7 cellular contexts compared by ENCODE assay signal in the genomic region with DNA sequence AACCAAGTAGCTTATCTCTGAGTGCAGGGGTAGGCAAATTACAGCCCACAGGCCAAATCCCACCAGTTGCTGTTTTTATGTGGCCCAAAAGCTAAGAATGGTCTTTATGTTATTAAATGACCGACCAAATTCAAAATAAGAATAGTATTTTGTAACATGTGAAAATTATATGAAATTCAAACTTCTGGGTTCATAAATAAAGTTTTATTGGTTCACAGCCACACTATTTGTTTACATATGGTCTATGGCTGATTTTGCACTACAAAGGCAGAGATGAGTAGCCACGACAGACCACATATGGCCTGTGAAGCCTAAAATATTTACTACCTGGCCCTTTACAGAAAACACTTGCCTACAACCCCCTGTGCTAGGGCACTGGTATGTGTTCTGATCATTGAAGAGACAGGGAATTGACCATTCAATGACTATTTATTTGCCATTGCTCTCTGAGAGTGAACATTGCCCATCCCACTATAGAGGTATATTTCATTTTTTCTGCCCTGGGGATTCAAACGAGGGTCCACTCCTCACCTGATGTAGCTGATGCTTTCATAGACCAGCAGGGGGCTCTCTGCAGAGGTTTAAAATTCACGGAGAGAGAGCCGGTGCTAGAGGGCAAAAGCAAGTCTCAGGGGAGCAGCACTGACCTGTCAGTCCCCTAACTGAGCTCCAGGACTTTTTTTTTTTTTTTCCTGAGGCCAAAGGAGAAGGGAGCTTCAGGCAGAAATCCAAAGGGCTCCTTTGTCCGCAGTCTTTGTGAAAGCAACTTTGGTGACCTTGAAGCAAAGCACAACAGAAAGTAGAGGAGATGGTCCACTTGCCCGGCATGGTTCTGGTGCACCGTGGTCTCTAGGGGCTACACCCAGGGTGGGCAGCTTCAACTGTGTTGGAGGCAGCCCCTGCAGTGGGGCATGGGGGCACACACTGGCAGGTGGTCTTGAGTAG. TPM values are rescaled to one million over a fixed set of nuclear protein-coding genes. Genes with fewer than 3 reads are reported as not detected.
DNase-seq lines count a peak whose midpoint lies in the region; ATAC-seq, FAIRE-seq and TF ChIP-seq lines count a peak whose summit lies in the region.

No MANE protein-coding gene starts in this region.

- H3K9ac ChIP-seq in kidney (ENCODE audit: low read length in 2 of 2): no peak overlapping the region

- TF ChIP-seq CTCF in LNCAP (IDR thresholded peaks at IDR 0.05) (peak; percentile 81), kidney (IDR thresholded peaks at IDR 0.05; ENCODE audit: borderline replicate concordance, extremely low read depth, insufficient read depth) (peak; percentile 54)

- intact Hi-C loops in kidney (cut with DNase I): no loop called here

- DNase-seq in ELR (ENCODE audit: low read depth): peak; percentile 59
- peak; percentile 2 for DNase-seq in SHP77 treated with DMSO at 0.1 percent for 48 hours (lab: John Stamatoyannopoulos, UW)
- peak; percentile 49 for DNase-seq in astrocyte of the hippocampus (ENCODE audit: low read depth, low spot score)
- no peak for DNase-seq in kidney
- peak; percentile 16 for DNase-seq in stimulated activated naive CD8-positive, alpha-beta T cell treated with anti-CD3 and anti-CD28 coated beads, Interleukin-15, Interleukin-2, amounts not matched to agents 100 U/mL and 50 U/mL, for 24 hours
- no peak for DNase-seq in NK-92 treated with Interleukin-12 subunit alpha and Interleukin-12 subunit beta, amount 100 ng/mL, for 24 hours (lab: John Stamatoyannopoulos, UW)

- ATAC-seq in stimulated activated naive CD8-positive, alpha-beta T cell treated with anti-CD3 and anti-CD28 coated beads, Interleukin-15, Interleukin-2, amounts not matched to agents 100 U/mL and 50 U/mL, for 24 hours: peak; percentile 52

- H3K4me3 ChIP-seq in kidney (ENCODE audit: low read length in 2 of 2): no peak overlapping the region

- H3K4me1 ChIP-seq in kidney (ENCODE audit: control insufficient read depth in 1 of 2, insufficient read depth in 1 of 2, low read depth in 1 of 2, low read length in 2 of 2): no peaks in the 10 kb centered on the region

- FAIRE-seq in kidney (lab: Jason Lieb, UNC): no peak

- no peaks in the 10 kb centered on the region for H3K36me3 ChIP-seq in kidney (ENCODE audit: control insufficient read depth in 1 of 2, insufficient read depth in 2 of 2, low read length in 2 of 2)

- no peaks in the 10 kb centered on the region for H3K9me3 ChIP-seq in kidney (ENCODE audit: control insufficient read depth in 1 of 2, low read length in 2 of 2)

- H3K27ac ChIP-seq in kidney (ENCODE audit: low read depth in 2 of 2, low read length in 2 of 2): no peak overlapping the region

RNA-seq across cellular contexts. Expression of a gene that starts 7.3 kb away (rescaled TPM):
- 35.9 TPM for total RNA-seq in kidney
- polyA plus RNA-seq in kidney (ENCODE audit: insufficient read depth, low read depth, low replicate concordance): 36.7 TPM

RNA-seq across cellular contexts. Expression of a gene that starts 31.7 kb away (rescaled TPM):
- total RNA-seq in kidney: 0.19 TPM
- polyA plus RNA-seq in kidney (ENCODE audit: insufficient read depth, low read depth, low replicate concordance): 0.26 TPM

RNA-seq across cellular contexts. Expression of a gene that starts 46.3 kb away (rescaled TPM):
- total RNA-seq in kidney: 34.8 TPM
- polyA plus RNA-seq in kidney (ENCODE audit: insufficient read depth, low read depth, low replicate concordance): 46.4 TPM

RNA-seq across cellular contexts. Expression of a gene that starts 48.9 kb away (rescaled TPM):
- 20.1 TPM for total RNA-seq in kidney
- 3.9 TPM for polyA plus RNA-seq in kidney (ENCODE audit: insufficient read depth, low read depth, low replicate concordance)

Comparison
In these comparisons a context has a peak if more than half of its experiments do, and no peak if none do; other contexts are left out.
1. DNase-seq: peak in ELR (single experiment), SHP77 treated with DMSO at 0.1 percent for 48 hours (single experiment), astrocyte of the hippocampus (single experiment) and stimulated activated naive CD8-positive, alpha-beta T cell treated with anti-CD3 and anti-CD28 coated beads, Interleukin-15, Interleukin-2, amounts not matched to agents 100 U/mL and 50 U/mL, for 24 hours (single experiment); none in kidney (single experiment) and NK-92 treated with Interleukin-12 subunit alpha and Interleukin-12 subunit beta, amount 100 ng/mL, for 24 hours (single experiment).